Comparison of ENCODE assay signal across 18 cellular contexts in genomic region chr3:175260145-175260794, GRCh38.
DNase-seq lines count a peak whose midpoint lies in the region; ATAC-seq, FAIRE-seq and TF ChIP-seq lines count a peak whose summit lies in the region.
"Had no signal": no experiment of that assay in that cellular context is flagged by ENCODE, and none has a peak within 500 bp of the region (broad histone marks: within the 10 kb centered on the region; RNA-seq: fewer than 3 reads in every experiment).

No MANE protein-coding gene starts in this region.

- no peak overlapping the region for H3K4me3 Mint-ChIP-seq in astrocyte (ENCODE audit: unreplicated experiment)
- H3K4me3 Mint-ChIP-seq: activated naive CD8-positive, alpha-beta T cell; IgD-negative memory B cell had no signal

- intact Hi-C loops in prostate gland (cut with DNase I): no loop called here

- no peak overlapping the region for H2AFZ ChIP-seq in astrocyte (ENCODE audit: low read depth, low read length)

- no peaks in the 10 kb centered on the region for H4K20me1 ChIP-seq in astrocyte (ENCODE audit: insufficient read depth, low read length)

- ATAC-seq in GM21717 (IDR thresholded peaks at IDR 0.05; ENCODE audit: unreplicated experiment) (no peak), HG02885 (IDR thresholded peaks at IDR 0.05; ENCODE audit: poor library complexity, unreplicated experiment) (no peak)

- DNase-seq in HCEC 1CT (peak; percentile 79), astrocyte (ENCODE audit: low read depth) (peak; percentile 81), hepatic stellate cell (ENCODE audit: low spot score) (peak; percentile 2), prostate gland (ENCODE audit: low spot score) (no peak), GM13977 (ENCODE audit: low spot score) (no peak)
- DNase-seq: activated CD4-positive, alpha-beta T cell treated with anti-CD3 and anti-CD28 coated beads for 48 hours; heart right ventricle; left cardiac atrium; SHP77 treated with DMSO at 0.1 percent for 48 hours; T-helper 9 cell had no signal

- peak overlapping the region; percentile 29 for H3K9ac ChIP-seq in astrocyte (ENCODE audit: low read length)

- H3K79me2 ChIP-seq in astrocyte (ENCODE audit: insufficient read depth, low read length): no peaks in the 10 kb centered on the region

- H3K27me3 ChIP-seq in astrocyte (ENCODE audit: insufficient read depth, low read length) (no peaks in the 10 kb centered on the region), prostate gland (replicated peaks; ENCODE audit: insufficient read depth) (no peaks in the 10 kb centered on the region)
- H3K27me3 ChIP-seq: heart right ventricle, suprapubic skin had no signal

- H3K27ac ChIP-seq in 22Rv1: peak overlapping the region; percentile 58
- H3K27ac ChIP-seq in astrocyte (ENCODE audit: low read depth, low read length): peak overlapping the region; percentile 71
- no peak overlapping the region for H3K27ac ChIP-seq in prostate gland
- H3K27ac ChIP-seq: suprapubic skin had no signal

- in situ Hi-C loops in GM13977 (cut with MboI; ENCODE audit: low pct_unique_long_range_greater_than_20kb, low sequenced_read_pairs, unreplicated experiment): no loop called here

- no peaks in the 10 kb centered on the region for H3K9me3 ChIP-seq in astrocyte (ENCODE audit: insufficient read depth, low read depth, low read length)
- H3K9me3 ChIP-seq in prostate gland: no peaks in the 10 kb centered on the region
- H3K9me3 ChIP-seq: heart right ventricle, suprapubic skin had no signal

- no peak for TF ChIP-seq POLR2A in prostate gland (IDR thresholded peaks at IDR 0.05)

- 81% methylated on average over 3 of the region's 3 CpGs for WGBS in prostate gland

- peaks cover 22% of the 10 kb centered on the region for H3K4me1 ChIP-seq in astrocyte (ENCODE audit: insufficient read depth, low read length)
- H3K4me1 ChIP-seq in prostate gland (replicated peaks): no peaks in the 10 kb centered on the region
- H3K4me1 ChIP-seq: heart right ventricle, suprapubic skin had no signal

- TF ChIP-seq CTCF in 22Rv1 (IDR thresholded peaks at IDR 0.05) (no peak), astrocyte (IDR thresholded peaks at IDR 0.05; ENCODE audit: insufficient read depth, low read depth, low read length) (no peak), prostate gland (IDR thresholded peaks at IDR 0.05) (no peak), GM13977 (IDR thresholded peaks at IDR 0.05; ENCODE audit: extremely low read depth, insufficient read depth, missing control alignments) (no peak)

- H3K27me3 Mint-ChIP-seq in astrocyte (ENCODE audit: low read depth, unreplicated experiment): no peaks in the 10 kb centered on the region
- H3K27me3 Mint-ChIP-seq: activated naive CD8-positive, alpha-beta T cell; IgD-negative memory B cell had no signal

- H3K4me2 ChIP-seq in astrocyte (ENCODE audit: low read length): peak overlapping the region; percentile 63

- no peak overlapping the region for H3K4me3 ChIP-seq in astrocyte (ENCODE audit: insufficient read depth, low read depth, low read length)
- no peak overlapping the region for H3K4me3 ChIP-seq in prostate gland
- H3K4me3 ChIP-seq: heart right ventricle, suprapubic skin had no signal

- H3K36me3 Mint-ChIP-seq in astrocyte (ENCODE audit: low read depth, unreplicated experiment): no peaks in the 10 kb centered on the region
- H3K36me3 Mint-ChIP-seq: activated naive CD8-positive, alpha-beta T cell; IgD-negative memory B cell had no signal

- FAIRE-seq in astrocyte (lab: Jason Lieb, UNC): peak; percentile 78
- FAIRE-seq: colon, D721Med had no signal

- peaks cover 13% of the 10 kb centered on the region for H3K4me1 Mint-ChIP-seq in astrocyte (ENCODE audit: low read depth, unreplicated experiment)
- H3K4me1 Mint-ChIP-seq: IgD-negative memory B cell had no signal

- H3K36me3 ChIP-seq in astrocyte (ENCODE audit: insufficient read depth, low read length) (no peaks in the 10 kb centered on the region), prostate gland (no peaks in the 10 kb centered on the region)
- H3K36me3 ChIP-seq: heart right ventricle, suprapubic skin had no signal

- no peaks in the 10 kb centered on the region for H3K9me3 Mint-ChIP-seq in astrocyte (ENCODE audit: unreplicated experiment)
- H3K9me3 Mint-ChIP-seq: IgD-negative memory B cell had no signal

- peak overlapping the region; percentile 55 for H3K27ac Mint-ChIP-seq in astrocyte (ENCODE audit: unreplicated experiment)
- H3K27ac Mint-ChIP-seq: activated naive CD8-positive, alpha-beta T cell; IgD-negative memory B cell had no signal

Comparison
In these comparisons a context has a peak if more than half of its experiments do, and no peak if none do; other contexts are left out.
1. H3K27ac ChIP-seq: peak in 22Rv1 (single experiment) and astrocyte (single experiment); none in prostate gland (0 of 2).
2. DNase-seq: peak in HCEC 1CT (single experiment), astrocyte (single experiment) and hepatic stellate cell (single experiment); none in prostate gland (single experiment) and GM13977 (single experiment).